Comparison of ENCODE assay signal across 1 cellular context in the genomic region with DNA sequence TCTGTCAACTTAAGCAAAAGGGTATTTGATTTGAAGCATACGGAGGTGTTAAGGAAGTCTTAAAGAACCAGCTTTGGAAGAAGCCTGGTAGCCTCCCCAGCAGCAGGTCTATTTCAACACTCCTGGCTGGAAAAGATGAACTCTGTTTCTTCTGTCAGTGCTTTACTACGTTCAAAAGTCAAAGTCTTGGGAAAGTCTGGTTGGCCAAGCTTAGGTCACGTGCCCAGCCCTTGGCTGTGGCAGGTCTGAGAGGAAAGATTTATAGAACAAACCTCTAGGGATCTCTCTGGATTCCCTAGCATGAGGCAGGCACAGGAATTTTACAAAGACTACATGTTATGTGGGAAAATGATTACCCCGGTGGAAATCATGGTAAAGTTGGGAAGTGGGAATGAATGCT.
TF ChIP-seq lines count a peak whose summit lies in the region.

No MANE protein-coding gene starts in this region.

TF ChIP-seq in WTC11, 78 proteins besides CTCF, POLR2A, EP300 and RAD21 (continued from another document):
- TF ChIP-seq, protein P1, sequence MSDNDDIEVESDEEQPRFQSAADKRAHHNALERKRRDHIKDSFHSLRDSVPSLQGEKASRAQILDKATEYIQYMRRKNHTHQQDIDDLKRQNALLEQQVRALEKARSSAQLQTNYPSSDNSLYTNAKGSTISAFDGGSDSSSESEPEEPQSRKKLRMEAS (CRISPR knock-in tag; IDR thresholded peaks at IDR 0.05) = no peak
- TF ChIP-seq, protein P2, sequence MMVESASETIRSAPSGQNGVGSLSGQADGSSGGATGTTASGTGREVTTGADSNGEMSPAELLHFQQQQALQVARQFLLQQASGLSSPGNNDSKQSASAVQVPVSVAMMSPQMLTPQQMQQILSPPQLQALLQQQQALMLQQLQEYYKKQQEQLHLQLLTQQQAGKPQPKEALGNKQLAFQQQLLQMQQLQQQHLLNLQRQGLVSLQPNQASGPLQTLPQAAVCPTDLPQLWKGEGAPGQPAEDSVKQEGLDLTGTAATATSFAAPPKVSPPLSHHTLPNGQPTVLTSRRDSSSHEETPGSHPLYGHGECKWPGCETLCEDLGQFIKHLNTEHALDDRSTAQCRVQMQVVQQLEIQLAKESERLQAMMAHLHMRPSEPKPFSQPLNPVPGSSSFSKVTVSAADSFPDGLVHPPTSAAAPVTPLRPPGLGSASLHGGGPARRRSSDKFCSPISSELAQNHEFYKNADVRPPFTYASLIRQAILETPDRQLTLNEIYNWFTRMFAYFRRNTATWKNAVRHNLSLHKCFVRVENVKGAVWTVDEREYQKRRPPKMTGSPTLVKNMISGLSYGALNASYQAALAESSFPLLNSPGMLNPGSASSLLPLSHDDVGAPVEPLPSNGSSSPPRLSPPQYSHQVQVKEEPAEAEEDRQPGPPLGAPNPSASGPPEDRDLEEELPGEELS (CRISPR knock-in tag; IDR thresholded peaks at IDR 0.05) = no peak
- TF ChIP-seq FOXJ3 (CRISPR knock-in tag; IDR thresholded peaks at IDR 0.05; ENCODE audit: borderline replicate concordance) (no peak), ZNF671 (CRISPR knock-in tag; IDR thresholded peaks at IDR 0.05) (no peak), ETV6 (CRISPR knock-in tag; IDR thresholded peaks at IDR 0.05) (no peak), HMGA2 (CRISPR knock-in tag; IDR thresholded peaks at IDR 0.05) (no peak), JUN (CRISPR knock-in tag; IDR thresholded peaks at IDR 0.05) (no peak)
- TF ChIP-seq, protein P3, sequence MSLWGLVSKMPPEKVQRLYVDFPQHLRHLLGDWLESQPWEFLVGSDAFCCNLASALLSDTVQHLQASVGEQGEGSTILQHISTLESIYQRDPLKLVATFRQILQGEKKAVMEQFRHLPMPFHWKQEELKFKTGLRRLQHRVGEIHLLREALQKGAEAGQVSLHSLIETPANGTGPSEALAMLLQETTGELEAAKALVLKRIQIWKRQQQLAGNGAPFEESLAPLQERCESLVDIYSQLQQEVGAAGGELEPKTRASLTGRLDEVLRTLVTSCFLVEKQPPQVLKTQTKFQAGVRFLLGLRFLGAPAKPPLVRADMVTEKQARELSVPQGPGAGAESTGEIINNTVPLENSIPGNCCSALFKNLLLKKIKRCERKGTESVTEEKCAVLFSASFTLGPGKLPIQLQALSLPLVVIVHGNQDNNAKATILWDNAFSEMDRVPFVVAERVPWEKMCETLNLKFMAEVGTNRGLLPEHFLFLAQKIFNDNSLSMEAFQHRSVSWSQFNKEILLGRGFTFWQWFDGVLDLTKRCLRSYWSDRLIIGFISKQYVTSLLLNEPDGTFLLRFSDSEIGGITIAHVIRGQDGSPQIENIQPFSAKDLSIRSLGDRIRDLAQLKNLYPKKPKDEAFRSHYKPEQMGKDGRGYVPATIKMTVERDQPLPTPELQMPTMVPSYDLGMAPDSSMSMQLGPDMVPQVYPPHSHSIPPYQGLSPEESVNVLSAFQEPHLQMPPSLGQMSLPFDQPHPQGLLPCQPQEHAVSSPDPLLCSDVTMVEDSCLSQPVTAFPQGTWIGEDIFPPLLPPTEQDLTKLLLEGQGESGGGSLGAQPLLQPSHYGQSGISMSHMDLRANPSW (CRISPR knock-in tag; conservative IDR thresholded peaks at IDR 0.05; ENCODE audit: low read depth) = no peak
- TF ChIP-seq, protein P4, sequence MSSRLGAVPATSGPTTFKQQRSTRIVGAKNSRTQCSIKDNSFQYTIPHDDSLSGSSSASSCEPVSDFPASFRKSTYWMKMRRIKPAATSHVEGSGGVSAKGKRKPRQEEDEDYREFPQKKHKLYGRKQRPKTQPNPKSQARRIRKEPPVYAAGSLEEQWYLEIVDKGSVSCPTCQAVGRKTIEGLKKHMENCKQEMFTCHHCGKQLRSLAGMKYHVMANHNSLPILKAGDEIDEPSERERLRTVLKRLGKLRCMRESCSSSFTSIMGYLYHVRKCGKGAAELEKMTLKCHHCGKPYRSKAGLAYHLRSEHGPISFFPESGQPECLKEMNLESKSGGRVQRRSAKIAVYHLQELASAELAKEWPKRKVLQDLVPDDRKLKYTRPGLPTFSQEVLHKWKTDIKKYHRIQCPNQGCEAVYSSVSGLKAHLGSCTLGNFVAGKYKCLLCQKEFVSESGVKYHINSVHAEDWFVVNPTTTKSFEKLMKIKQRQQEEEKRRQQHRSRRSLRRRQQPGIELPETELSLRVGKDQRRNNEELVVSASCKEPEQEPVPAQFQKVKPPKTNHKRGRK (CRISPR knock-in tag; IDR thresholded peaks at IDR 0.05; ENCODE audit: borderline replicate concordance) = no peak
- TF ChIP-seq, protein P5, sequence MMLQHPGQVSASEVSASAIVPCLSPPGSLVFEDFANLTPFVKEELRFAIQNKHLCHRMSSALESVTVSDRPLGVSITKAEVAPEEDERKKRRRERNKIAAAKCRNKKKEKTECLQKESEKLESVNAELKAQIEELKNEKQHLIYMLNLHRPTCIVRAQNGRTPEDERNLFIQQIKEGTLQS (CRISPR knock-in tag; conservative IDR thresholded peaks at IDR 0.05) = no peak
TF ChIP-seq in WTC11: peak in this region for 0.
